ENCODE assay signal across 13 cellular contexts in the genomic region with DNA sequence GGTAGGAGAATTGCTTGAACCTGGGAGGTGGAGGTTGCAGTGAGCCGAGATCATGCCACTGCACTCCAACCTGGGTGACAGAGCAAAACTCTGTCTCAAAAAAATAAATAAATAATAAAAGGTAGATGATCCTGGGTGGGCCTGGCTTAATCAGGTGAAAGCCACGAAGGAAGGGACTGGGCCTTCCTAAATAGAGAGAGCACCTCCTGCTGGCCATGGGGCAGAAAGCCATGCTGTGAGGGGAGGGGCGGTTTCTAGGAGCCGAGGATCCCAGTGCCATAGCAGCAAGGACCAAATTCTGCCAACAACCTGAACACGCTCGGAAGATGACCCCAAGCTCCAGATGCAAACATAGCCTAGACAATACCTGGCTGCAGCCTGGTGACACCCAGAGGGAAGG. TPM values are rescaled to one million over a fixed set of nuclear protein-coding genes. Genes with fewer than 3 reads are reported as not detected.
DNase-seq lines count a peak whose midpoint lies in the region; ATAC-seq and TF ChIP-seq lines count a peak whose summit lies in the region.
"Had no signal": no experiment of that assay in that cellular context is flagged by ENCODE, and none has a peak within 500 bp of the region (broad histone marks: within the 10 kb centered on the region; RNA-seq: fewer than 3 reads in every experiment).

No MANE protein-coding gene starts in this region.

- no peaks in the 10 kb centered on the region; the same call in none of the 2 replicates for H3K27me3 ChIP-seq in OCI-LY1 (ENCODE audit: insufficient read depth, low read length)
- no peaks in the 10 kb centered on the region for H3K27me3 ChIP-seq in naive thymus-derived CD4-positive, alpha-beta T cell (ENCODE audit: control insufficient read depth in 2 of 2, insufficient read depth in 2 of 2, low read length in 2 of 2)
- H3K27me3 ChIP-seq: BE2C, upper lobe of left lung had no signal

- H3K9me2 ChIP-seq in OCI-LY1 (ENCODE audit: low read depth, low read length): no peaks in the 10 kb centered on the region

- POLR2A ChIA-PET in activated CD4-positive, alpha-beta T cell treated with anti-CD3 and anti-CD28 coated beads for 36 hours (lab: Charles Lee): no interaction called here
- POLR2A ChIA-PET in naive thymus-derived CD4-positive, alpha-beta T cell (lab: Charles Lee): interaction anchor here (3.5 kb wide), 1 partner anchor 9 kb away, joined by 19 read pairs; no protein-coding TSS in a partner anchor

- no peak overlapping the region for H3K27ac ChIP-seq in OCI-LY1 (ENCODE audit: low read depth, low read length, poor library complexity, severe bottlenecking)
- no peak overlapping the region for H3K27ac ChIP-seq in naive thymus-derived CD4-positive, alpha-beta T cell (ENCODE audit: low read depth, low read length)
- H3K27ac ChIP-seq: upper lobe of left lung had no signal

- no peak overlapping the region for H3K9ac ChIP-seq in OCI-LY1 (ENCODE audit: low read length)

- no peaks in the 10 kb centered on the region for H4K20me1 ChIP-seq in OCI-LY1 (ENCODE audit: insufficient read depth, low read length)

- H3K4me3 Mint-ChIP-seq in activated CD4-positive, alpha-beta T cell treated with anti-CD3 and anti-CD28 coated beads for 36 hours: no peak overlapping the region
- no peak overlapping the region for H3K4me3 Mint-ChIP-seq in naive thymus-derived CD4-positive, alpha-beta T cell

- DNase-seq in activated CD4-positive, alpha-beta T cell treated with anti-CD3 and anti-CD28 coated beads for 36 hours: peak; percentile 63
- DNase-seq in activated CD4-positive, alpha-beta T cell treated with anti-CD3 and anti-CD28 coated beads, Interleukin-2, amount 50 U/mL, for 4 hours: no peak
- DNase-seq in epithelial cell of proximal tubule (ENCODE audit: low read depth) (no peak), NCI-H524 treated with DMSO at 0.1 percent for 48 hours (lab: John Stamatoyannopoulos, UW) (no peak), amygdala (lab: John Stamatoyannopoulos, UW) (no peak)
- DNase-seq in stimulated activated naive CD8-positive, alpha-beta T cell treated with anti-CD3 and anti-CD28 coated beads, Interleukin-15, Interleukin-2, amounts not matched to agents 100 U/mL and 50 U/mL, for 24 hours: peak; percentile 45
- no peak for DNase-seq in naive thymus-derived CD4-positive, alpha-beta T cell
- DNase-seq: activated CD8-positive, alpha-beta memory T cell treated with anti-CD3 and anti-CD28 coated beads, Interleukin-2, amount 50 U/mL, for 4 hours; BE2C; NCI-H2171 treated with DMSO at 0.1 percent for 48 hours; upper lobe of left lung had no signal

- peaks cover 18% of the 10 kb centered on the region for H3K4me1 Mint-ChIP-seq in activated CD4-positive, alpha-beta T cell treated with anti-CD3 and anti-CD28 coated beads for 36 hours
- peaks cover 21 to 66% (median 38%) of the 10 kb centered on the region in 7 donors for H3K4me1 Mint-ChIP-seq in naive thymus-derived CD4-positive, alpha-beta T cell

- H3K36me3 Mint-ChIP-seq in activated CD4-positive, alpha-beta T cell treated with anti-CD3 and anti-CD28 coated beads for 36 hours (ENCODE audit: low read depth): no peaks in the 10 kb centered on the region
- H3K36me3 Mint-ChIP-seq in naive thymus-derived CD4-positive, alpha-beta T cell: no peaks in the 10 kb centered on the region

- H3K9me3 Mint-ChIP-seq in activated CD4-positive, alpha-beta T cell treated with anti-CD3 and anti-CD28 coated beads for 36 hours (ENCODE audit: low read depth): no peaks in the 10 kb centered on the region
- no peaks in the 10 kb centered on the region for H3K9me3 Mint-ChIP-seq in naive thymus-derived CD4-positive, alpha-beta T cell

- H3K27me3 Mint-ChIP-seq in activated CD4-positive, alpha-beta T cell treated with anti-CD3 and anti-CD28 coated beads for 36 hours: no peaks in the 10 kb centered on the region
- H3K27me3 Mint-ChIP-seq in naive thymus-derived CD4-positive, alpha-beta T cell: peaks cover 0 to 13% (median 0%) of the 10 kb centered on the region in 5 donors

- no peak overlapping the region for H2AFZ ChIP-seq in OCI-LY1 (ENCODE audit: low read length)

- H3K4me3 ChIP-seq in OCI-LY1 (ENCODE audit: low read depth, low read length, poor library complexity, severe bottlenecking): no peak overlapping the region
- no peak overlapping the region for H3K4me3 ChIP-seq in epithelial cell of proximal tubule (ENCODE audit: low read depth, low read length)
- H3K4me3 ChIP-seq in naive thymus-derived CD4-positive, alpha-beta T cell (ENCODE audit: low read length): no peak overlapping the region
- H3K4me3 ChIP-seq: upper lobe of left lung had no signal

- peaks cover 11% of the 10 kb centered on the region for H3K4me1 ChIP-seq in OCI-LY1 (ENCODE audit: insufficient read depth, low read length, severe bottlenecking)
- H3K4me1 ChIP-seq in naive thymus-derived CD4-positive, alpha-beta T cell (ENCODE audit: control insufficient read depth in 2 of 2, insufficient read depth in 2 of 2, low read length in 2 of 2): peaks cover 6 to 16% of the 10 kb centered on the region in 2 donors
- H3K4me1 ChIP-seq: BE2C had no signal

- H3K4me2 ChIP-seq in OCI-LY1 (ENCODE audit: low read length): no peak overlapping the region

- H3K36me3 ChIP-seq in OCI-LY1 (ENCODE audit: insufficient read depth, low read length): no peaks in the 10 kb centered on the region
- no peaks in the 10 kb centered on the region for H3K36me3 ChIP-seq in naive thymus-derived CD4-positive, alpha-beta T cell (ENCODE audit: control insufficient read depth in 2 of 3, insufficient read depth in 3 of 3, low read length in 3 of 3)
- H3K36me3 ChIP-seq: BE2C had no signal

- no peaks in the 10 kb centered on the region for H3K79me2 ChIP-seq in OCI-LY1 (ENCODE audit: insufficient read depth, low read length)

- 0 out of 2 replicates have a peak, but pooled peaks have one; percentile 14 for TF ChIP-seq CTCF in OCI-LY1 (IDR thresholded peaks at IDR 0.05; ENCODE audit: low read length)
- peak; percentile 33 for TF ChIP-seq CTCF in epithelial cell of proximal tubule (conservative IDR thresholded peaks at IDR 0.05; ENCODE audit: low read depth, low read length)

- ATAC-seq in activated CD4-positive, alpha-beta T cell treated with anti-CD3 and anti-CD28 coated beads for 36 hours: peak; percentile 52
- ATAC-seq in stimulated activated naive CD8-positive, alpha-beta T cell treated with anti-CD3 and anti-CD28 coated beads, Interleukin-15, Interleukin-2, amounts not matched to agents 100 U/mL and 50 U/mL, for 24 hours: no peak
- ATAC-seq in naive thymus-derived CD4-positive, alpha-beta T cell: no peak

- H3K9me3 ChIP-seq in OCI-LY1 (ENCODE audit: low read length): no peaks in the 10 kb centered on the region
- H3K9me3 ChIP-seq in naive thymus-derived CD4-positive, alpha-beta T cell (ENCODE audit: control insufficient read depth in 2 of 3, low read length in 3 of 3): no peaks in the 10 kb centered on the region
- H3K9me3 ChIP-seq: BE2C, upper lobe of left lung had no signal

- no peaks in the 10 kb centered on the region for H3F3A ChIP-seq in OCI-LY1 (ENCODE audit: insufficient read depth, low read length)

- CTCF ChIA-PET in activated CD4-positive, alpha-beta T cell treated with anti-CD3 and anti-CD28 coated beads for 36 hours (lab: Charles Lee): interaction anchor here (1.1 to 3.3 kb wide), 3 partner anchors 9 to 86 kb away, joined by 3 to 12 read pairs (median 9); no protein-coding TSS in a partner anchor
- CTCF ChIA-PET in naive thymus-derived CD4-positive, alpha-beta T cell (lab: Charles Lee): interaction anchor here (0.7 kb wide), 1 partner anchor 21 kb away, joined by 3 read pairs; no protein-coding TSS in a partner anchor

- no peak overlapping the region for H3K27ac Mint-ChIP-seq in activated CD4-positive, alpha-beta T cell treated with anti-CD3 and anti-CD28 coated beads for 36 hours
- peak overlapping the region in 1 of 9 donors; percentile 50 for H3K27ac Mint-ChIP-seq in naive thymus-derived CD4-positive, alpha-beta T cell

- intact Hi-C loops in activated CD4-positive, alpha-beta T cell treated with anti-CD3 and anti-CD28 coated beads for 36 hours (cut with DNase I, micrococcal nuclease): no loop called here
- intact Hi-C loops in naive thymus-derived CD4-positive, alpha-beta T cell (cut with micrococcal nuclease): no loop called here

RNA-seq across cellular contexts. Expression of a gene that starts 24.5 kb away (rescaled TPM):
- total RNA-seq in activated CD4-positive, alpha-beta T cell treated with anti-CD3 and anti-CD28 coated beads for 36 hours: 100 to 1,000 TPM in 1 of 2 experiments, 10 to 100 TPM in 1; 87.6 to 101 TPM
- total RNA-seq in epithelial cell of proximal tubule: 41.1 and 82.2 TPM in 2 replicates
- 100 to 1,000 TPM; 146 to 291 (median 263) TPM for total RNA-seq in naive thymus-derived CD4-positive, alpha-beta T cell
- polyA plus RNA-seq in naive thymus-derived CD4-positive, alpha-beta T cell: 10 to 100 TPM; 41.5 to 70.5 TPM

RNA-seq across cellular contexts. Expression of a gene that starts 45.3 kb away (rescaled TPM):
- total RNA-seq in activated CD4-positive, alpha-beta T cell treated with anti-CD3 and anti-CD28 coated beads for 36 hours: under 1 TPM in 1 of 2 experiments, not detected in 1; 0.19 TPM
- total RNA-seq in epithelial cell of proximal tubule: 0.29 and 2.4 TPM in 2 replicates
- total RNA-seq in naive thymus-derived CD4-positive, alpha-beta T cell: not detected
- not detected for polyA plus RNA-seq in naive thymus-derived CD4-positive, alpha-beta T cell
- polyA plus RNA-seq: neural cell had no signal

RNA-seq across cellular contexts. Expression of a gene that starts 58.7 kb away (rescaled TPM):
- 1 to 10 TPM; 3.0 to 6.7 TPM for total RNA-seq in activated CD4-positive, alpha-beta T cell treated with anti-CD3 and anti-CD28 coated beads for 36 hours
- total RNA-seq in epithelial cell of proximal tubule: 345 and 604 TPM in 2 replicates
- total RNA-seq in naive thymus-derived CD4-positive, alpha-beta T cell: 10 to 100 TPM in 2 of 5 experiments, 1 to 10 TPM in 3; 4.9 to 13.5 (median 8.8) TPM
- polyA plus RNA-seq in naive thymus-derived CD4-positive, alpha-beta T cell: under 1 TPM in 1 of 2 donors, not detected in 1; 0.35 TPM

Comparison
In these comparisons a context has a peak if more than half of its experiments do, and no peak if none do; other contexts are left out.
1. DNase-seq: peak in activated CD4-positive, alpha-beta T cell treated with anti-CD3 and anti-CD28 coated beads for 36 hours (single experiment) and stimulated activated naive CD8-positive, alpha-beta T cell treated with anti-CD3 and anti-CD28 coated beads, Interleukin-15, Interleukin-2, amounts not matched to agents 100 U/mL and 50 U/mL, for 24 hours (single experiment); none in activated CD4-positive, alpha-beta T cell treated with anti-CD3 and anti-CD28 coated beads, Interleukin-2, amount 50 U/mL, for 4 hours (0 of 2), epithelial cell of proximal tubule (single experiment), NCI-H524 treated with DMSO at 0.1 percent for 48 hours (single experiment), naive thymus-derived CD4-positive, alpha-beta T cell (0 of 9) and amygdala (0 of 56).
2. RNA of a gene that starts 58.7 kb away (total RNA-seq): 345 to 604 TPM in epithelial cell of proximal tubule; 4.9 to 13.5 TPM in naive thymus-derived CD4-positive, alpha-beta T cell and 3.0 to 6.7 TPM in activated CD4-positive, alpha-beta T cell treated with anti-CD3 and anti-CD28 coated beads for 36 hours; every median in the first group is over 10 times any median in the second.